Comparison of ENCODE assay signal across 2 cellular contexts in genomic region chr2:168461942-168462331, GRCh38.
TF ChIP-seq lines count a peak whose summit lies in the region.

No MANE protein-coding gene starts in this region.

TF ChIP-seq in HCT116, 20 proteins besides CTCF, POLR2A, EP300 and RAD21:
- TF ChIP-seq YY1 (IDR thresholded peaks at IDR 0.05; ENCODE audit: extremely low read depth, insufficient replicate concordance, low read depth, low read length) (no peak), ZNF274 (IDR thresholded peaks at IDR 0.05; ENCODE audit: low read depth, low read length) (no peak), CEBPB (IDR thresholded peaks at IDR 0.05; ENCODE audit: low read depth) (no peak), FOSL1 (IDR thresholded peaks at IDR 0.05; ENCODE audit: low read depth) (no peak), SP1 (IDR thresholded peaks at IDR 0.05; ENCODE audit: low read depth) (no peak), TCF7L2 (IDR thresholded peaks at IDR 0.05; ENCODE audit: borderline replicate concordance, extremely low read depth, insufficient read depth, insufficient read length) (no peak), ATF3 (IDR thresholded peaks at IDR 0.05) (no peak), EZH2 (IDR thresholded peaks at IDR 0.05) (no peak), CBX3 (IDR thresholded peaks at IDR 0.05; ENCODE audit: low read depth) (no peak), ZFX (IDR thresholded peaks at IDR 0.05) (no peak), ZBTB33 (IDR thresholded peaks at IDR 0.05; ENCODE audit: extremely low read depth, insufficient replicate concordance, low read length) (no peak)

TF ChIP-seq in GM12878, 131 proteins besides CTCF, POLR2A, EP300 and RAD21:
- TF ChIP-seq RELB (IDR thresholded peaks at IDR 0.05; ENCODE audit: low read depth) (no peak), TCF7 (IDR thresholded peaks at IDR 0.05; ENCODE audit: borderline replicate concordance) (no peak), HCFC1 (IDR thresholded peaks at IDR 0.05; ENCODE audit: low read length) (no peak)
